ENCODE assay signal across 26 cellular contexts in genomic region chr10:103622286-103622685, GRCh38.
DNase-seq lines count a peak whose midpoint lies in the region; ATAC-seq, FAIRE-seq and TF ChIP-seq lines count a peak whose summit lies in the region.
"Had no signal": no experiment of that assay in that cellular context is flagged by ENCODE, and none has a peak within 500 bp of the region (broad histone marks: within the 10 kb centered on the region; RNA-seq: fewer than 3 reads in every experiment).

No MANE protein-coding gene starts in this region.

- H2BK15ac ChIP-seq in H9 (ENCODE audit: low read depth, low read length) (no peak overlapping the region), mesenchymal stem cell (ENCODE audit: low read depth, poor library complexity, severe bottlenecking) (no peak overlapping the region)

- H2BK120ac ChIP-seq in H9 (ENCODE audit: low read depth, low read length, poor library complexity, severe bottlenecking), result no peak overlapping the region
- H2BK120ac ChIP-seq in mesenchymal stem cell (ENCODE audit: low read depth, low read length), result no peak overlapping the region

- no peak overlapping the region for H3K14ac ChIP-seq in H9 (ENCODE audit: insufficient read depth, low read length)
- H3K14ac ChIP-seq in mesenchymal stem cell (ENCODE audit: low read length in 2 of 2), result no peak overlapping the region

- H3K4me3 ChIP-seq in K562 (no peak overlapping the region), mesenchymal stem cell (ENCODE audit: insufficient read depth in 1 of 2, low read depth in 1 of 2, low read length in 2 of 2) (no peak overlapping the region)
- H3K4me3 ChIP-seq: gastrocnemius medialis, GM23338, left lung, MG63, mucosa of descending colon, upper lobe of right lung had no signal

- ATAC-seq in K562, result no peak
- no peak for ATAC-seq in activated CD4-positive, CD25-positive, alpha-beta regulatory T cell treated with anti-CD3 and anti-CD28 coated beads, Interleukin-2, amount 50 U/mL, for 24 hours
- ATAC-seq: activated naive CD4-positive, alpha-beta T cell treated with anti-CD3 and anti-CD28 coated beads, Interleukin-2, amount 50 U/mL, for 72 hours; gastrocnemius medialis; GM23338; left lung; mucosa of descending colon; upper lobe of right lung had no signal

- no peaks in the 10 kb centered on the region for H3K9me3 Mint-ChIP-seq in H9
- H3K9me3 Mint-ChIP-seq: activated B cell treated with CpG ODN at 0.5 μM for 24 hours; activated naive CD4-positive, alpha-beta T cell treated with anti-CD3 and anti-CD28 coated beads, Interleukin-2, amount 50 U/mL, for 72 hours; GM23338; neural crest cell had no signal

- H2AFZ ChIP-seq in H9 (ENCODE audit: low read length), result no peak overlapping the region
- no peak overlapping the region for H2AFZ ChIP-seq in K562 (ENCODE audit: low read depth, low read length)
- H2AFZ ChIP-seq in mesenchymal stem cell (ENCODE audit: low read depth, low read length), result no peak overlapping the region
- H2AFZ ChIP-seq: GM23338 had no signal

- no peak overlapping the region for H4K91ac ChIP-seq in H9 (ENCODE audit: insufficient read length, low read depth, low read length)
- H4K91ac ChIP-seq in mesenchymal stem cell (ENCODE audit: low read length), result no peak overlapping the region

- WGBS in H9 (ENCODE audit: extremely low coverage, insufficient read length, low lambda C conversion rate), result no CpG with 5 or more reads among the region's 18 CpGs
- 96% methylated on average over 9 of the region's 18 CpGs for WGBS in K562 (ENCODE audit: insufficient coverage, low coverage, missing lambda C conversion rate)
- WGBS in mesenchymal stem cell, result 98% methylated on average over 16 of the region's 18 CpGs

- FAIRE-seq in K562 (lab: Jason Lieb, UNC), result no peak

- H3K4me1 ChIP-seq in H9 (ENCODE audit: insufficient read depth, low read length), result no peaks in the 10 kb centered on the region
- H3K4me1 ChIP-seq in K562 (replicated peaks in 1 of 2; ENCODE audit: control insufficient read depth in 2 of 2, insufficient read depth in 2 of 2, low read length in 2 of 2), result peaks cover 35 to 54% of the 10 kb centered on the region in 2 experiments
- no peaks in the 10 kb centered on the region for H3K4me1 ChIP-seq in mesenchymal stem cell (ENCODE audit: control insufficient read depth, insufficient read depth, low read depth, low read length)

- H4K8ac ChIP-seq in H9 (replicated peaks; ENCODE audit: insufficient read length, low read depth, low read length), result no peak overlapping the region
- H4K8ac ChIP-seq in mesenchymal stem cell (ENCODE audit: low read length), result no peak overlapping the region

- no peak overlapping the region for H2BK5ac ChIP-seq in H9 (ENCODE audit: insufficient read length, low read length)
- no peak overlapping the region for H2BK5ac ChIP-seq in mesenchymal stem cell (ENCODE audit: low read depth, low read length, poor library complexity, severe bottlenecking)

- H3K9me3 ChIP-seq in H9 (ENCODE audit: control insufficient read depth, low read depth, low read length), result no peaks in the 10 kb centered on the region
- H3K9me3 ChIP-seq in K562 (replicated peaks; ENCODE audit: control insufficient read depth, insufficient read depth, low read depth, low read length), result no peaks in the 10 kb centered on the region
- H3K9me3 ChIP-seq in mesenchymal stem cell (ENCODE audit: control insufficient read depth, low read length), result no peaks in the 10 kb centered on the region
- H3K9me3 ChIP-seq: gastrocnemius medialis, left lung, MG63, mucosa of descending colon, upper lobe of right lung had no signal

- H4K20me1 ChIP-seq in H9 (ENCODE audit: control insufficient read depth, insufficient read depth, insufficient read length), result no peaks in the 10 kb centered on the region
- H4K20me1 ChIP-seq in K562 (replicated peaks; ENCODE audit: control insufficient read depth, insufficient read depth, low read length), result no peaks in the 10 kb centered on the region

- DNase-seq in H9 (no peak), K562 (ENCODE audit: extremely low read depth in 1 of 4, low spot score in 3 of 4) (no peak), mesenchymal stem cell (no peak), ACHN (no peak), NAMALWA (ENCODE audit: low spot score) (no peak)
- DNase-seq: activated B cell treated with CpG ODN at 0.5 μM for 24 hours; activated CD4-positive, alpha-beta T cell treated with anti-CD3 and anti-CD28 coated beads, Interleukin-2, amount 50 U/mL, for 4 hours; activated CD8-positive, alpha-beta memory T cell treated with anti-CD3 and anti-CD28 coated beads, Interleukin-2, amount 50 U/mL, for 4 hours; DMS79 treated with DMSO at 0.1 percent for 48 hours; effector CD8-positive, alpha-beta T cell; gastrocnemius medialis; KBM-7; MG63; NCI-H1436; NCI-H446; Right ventricle myocardium superior; stimulated activated CD4-positive, alpha-beta T cell treated with anti-CD3 and anti-CD28 coated beads, Interleukin-2, amount 100 ng/mL, for 48 hours; stimulated activated naive CD4-positive, alpha-beta T cell treated with Interleukin-2 at 50 U/mL for 16 hours; upper lobe of right lung had no signal

- H3K27me3 ChIP-seq in H9 (ENCODE audit: insufficient read depth, low read length) (no peaks in the 10 kb centered on the region), K562 (ENCODE audit: control insufficient read depth in 2 of 2, insufficient read depth in 2 of 2, low read length in 2 of 2) (no peaks in the 10 kb centered on the region), mesenchymal stem cell (ENCODE audit: control insufficient read depth in 1 of 2, insufficient read depth in 1 of 2, low read length in 2 of 2) (no peaks in the 10 kb centered on the region)
- H3K27me3 ChIP-seq: gastrocnemius medialis, left lung, MG63, upper lobe of right lung had no signal

- H3K18ac ChIP-seq in H9 (ENCODE audit: insufficient read length, low read depth, low read length) (no peak overlapping the region), mesenchymal stem cell (ENCODE audit: low read depth in 1 of 2, low read length in 2 of 2) (no peak overlapping the region)

- H3K27me3 Mint-ChIP-seq in H9 (ENCODE audit: low read depth), result no peaks in the 10 kb centered on the region
- H3K27me3 Mint-ChIP-seq: activated B cell treated with CpG ODN at 0.5 μM for 24 hours had no signal

- no peak overlapping the region for H4K5ac ChIP-seq in H9 (ENCODE audit: insufficient read length, low read depth, low read length)

- H3K9ac ChIP-seq in H9 (ENCODE audit: extremely low read depth, insufficient read length, low read length) (no peak overlapping the region), K562 (ENCODE audit: insufficient read depth in 1 of 2, low read depth in 2 of 2, low read length in 2 of 2) (peak overlapping the region in 1 of 2 experiments; percentile 17; a peak in 1 of 4 replicates), mesenchymal stem cell (ENCODE audit: low read length) (peak overlapping the region; percentile 68)

- TF ChIP-seq CTCF in H9 (conservative IDR thresholded peaks at IDR 0.05), result no peak
- no peak for TF ChIP-seq CTCF in K562 (IDR thresholded peaks at IDR 0.05 in 2 of 3, conservative IDR thresholded peaks at IDR 0.05 in 1 of 3; ENCODE audit: insufficient read depth in 2 of 3, low read depth in 1 of 3, low read length in 3 of 3)

- no peak for TF ChIP-seq EP300 in K562 (IDR thresholded peaks at IDR 0.05; ENCODE audit: low read length)

- POLR2A ChIA-PET in K562 (lab: Yijun Ruan, JAX), result no interaction called here

- no TSS peak for BruUV-seq in K562 (replicated peaks; lab: Mats Ljungman, UMichigan)

- in situ Hi-C loops in K562 (cut with MboI), result no loop called here
- in situ Hi-C loops in ACHN (cut with HindIII; ENCODE audit: low pct_ligation_motif_present, low pct_unique_long_range_greater_than_20kb, low sequenced_read_pairs), result no loop called here

- H2AK5ac ChIP-seq in H9 (ENCODE audit: insufficient read length, low read length) (no peak overlapping the region), mesenchymal stem cell (ENCODE audit: low read length, severe bottlenecking) (no peak overlapping the region)

- H3K56ac ChIP-seq in H9 (ENCODE audit: insufficient read length, low read depth, low read length), result no peak overlapping the region

- CTCF ChIA-PET in K562 (lab: Yijun Ruan, JAX; ENCODE audit: low intra/inter-chr PET ratio), result no interaction called here

- no peaks in the 10 kb centered on the region for H3K79me1 ChIP-seq in H9 (ENCODE audit: insufficient read depth, low read depth, low read length, poor library complexity, severe bottlenecking)
- no peaks in the 10 kb centered on the region for H3K79me1 ChIP-seq in mesenchymal stem cell (replicated peaks; ENCODE audit: low read length, poor library complexity, severe bottlenecking)

- no peak overlapping the region for H2BK12ac ChIP-seq in H9 (ENCODE audit: insufficient read length, low read depth, low read length)
- no peak overlapping the region for H2BK12ac ChIP-seq in mesenchymal stem cell (ENCODE audit: low read length in 2 of 2)

- no peak overlapping the region for H3K23ac ChIP-seq in H9 (ENCODE audit: insufficient read length, low read depth, low read length)
- H3K23ac ChIP-seq in mesenchymal stem cell (ENCODE audit: low read length in 2 of 2), result no peak overlapping the region

- H3K36me3 ChIP-seq in K562 (ENCODE audit: control insufficient read depth, insufficient read depth, low read length) (peaks cover 34% of the 10 kb centered on the region; the same call in 2 of the 3 replicates), mesenchymal stem cell (ENCODE audit: control insufficient read depth in 1 of 2, insufficient read depth in 2 of 2, low read depth in 1 of 2, low read length in 2 of 2) (peaks cover 59 to 83% of the 10 kb centered on the region in 2 experiments)

- no peaks in the 10 kb centered on the region for H3K79me2 ChIP-seq in H9 (ENCODE audit: insufficient read depth, low read length)
- H3K79me2 ChIP-seq in K562 (ENCODE audit: control insufficient read depth, insufficient read depth, low read length), result peaks cover 5% of the 10 kb centered on the region; the same call in 2 of the 3 replicates

- intact Hi-C loops in K562 (cut with micrococcal nuclease), result no loop called here

- no peak overlapping the region for H2BK20ac ChIP-seq in H9 (ENCODE audit: low read depth, low read length, poor library complexity, severe bottlenecking)

- H3K4me3 Mint-ChIP-seq in H9, result no peak overlapping the region
- H3K4me3 Mint-ChIP-seq: activated B cell treated with CpG ODN at 0.5 μM for 24 hours, GM23338, neural crest cell had no signal

- H3K4ac ChIP-seq in H9 (ENCODE audit: low read depth, low read length), result no peak overlapping the region
- no peak overlapping the region for H3K4ac ChIP-seq in mesenchymal stem cell (ENCODE audit: low read depth in 1 of 2, low read length in 2 of 2)

- no peak for TF ChIP-seq RAD21 in K562 (CRISPR knock-in tag; conservative IDR thresholded peaks at IDR 0.05 in 1 of 2, IDR thresholded peaks at IDR 0.05 in 1 of 2)

- no peaks in the 10 kb centered on the region for H3K4me1 Mint-ChIP-seq in H9
- H3K4me1 Mint-ChIP-seq: activated B cell treated with CpG ODN at 0.5 μM for 24 hours, GM23338, neural crest cell had no signal

- H3T11ph ChIP-seq in H9 (ENCODE audit: low read length), result no peak overlapping the region

- TF ChIP-seq POLR2A in K562 (conservative IDR thresholded peaks at IDR 0.05), result no peak

- H3K27ac ChIP-seq in H9 (ENCODE audit: insufficient read length, low read depth, low read length) (no peak overlapping the region), K562 (ENCODE audit: extremely low read depth, low read depth, low read length) (no peak overlapping the region), mesenchymal stem cell (ENCODE audit: low read length, poor library complexity, severe bottlenecking) (no peak overlapping the region), temporal lobe (ENCODE audit: low read depth, low read length) (peak overlapping the region; percentile 71)
- H3K27ac ChIP-seq: gastrocnemius medialis had no signal

- H3K4me2 ChIP-seq in H9 (ENCODE audit: insufficient read depth, insufficient read length, low read length) (no peak overlapping the region), K562 (ENCODE audit: insufficient read depth, low read length) (no peak overlapping the region), mesenchymal stem cell (ENCODE audit: low read length, poor library complexity, severe bottlenecking) (no peak overlapping the region)
- H3K4me2 ChIP-seq: GM23338 had no signal

- peak overlapping the region in 2 of 3 experiments; percentile 72 to 85; a peak in 2 of 7 replicates for H3K27ac Mint-ChIP-seq in H9
- H3K27ac Mint-ChIP-seq: activated B cell treated with CpG ODN at 0.5 μM for 24 hours, GM23338 had no signal

- no peaks in the 10 kb centered on the region for H3K23me2 ChIP-seq in H9 (ENCODE audit: insufficient read length, low read depth, low read length, poor library complexity, severe bottlenecking)

- H3K9me1 ChIP-seq in K562 (ENCODE audit: control insufficient read depth, insufficient read depth, low read length), result peaks cover 4% of the 10 kb centered on the region

- peaks cover 0 to 9% (median 2%) of the 10 kb centered on the region in 3 experiments; a peak in 3 of 7 replicates for H3K36me3 Mint-ChIP-seq in H9 (ENCODE audit: insufficient read depth in 1 of 3, low read depth in 3 of 3)
- H3K36me3 Mint-ChIP-seq: activated naive CD4-positive, alpha-beta T cell treated with anti-CD3 and anti-CD28 coated beads, Interleukin-2, amount 50 U/mL, for 72 hours had no signal
